In genomic region chr7:139361523-139361922, GRCh38 we compare ENCODE assay signal across 9 cellular contexts. TPM values are rescaled to one million over a fixed set of nuclear protein-coding genes. Genes with fewer than 3 reads are reported as not detected.
A peak's percentile ranks its signal among the peaks of the same experiment; 100 is the strongest.
DNase-seq lines count a peak whose midpoint lies in the region; ATAC-seq and TF ChIP-seq lines count a peak whose summit lies in the region.
"Had no signal": no experiment of that assay in that cellular context is flagged by ENCODE, and none has a peak within 500 bp of the region (broad histone marks: within the 10 kb centered on the region; RNA-seq: fewer than 3 reads in every experiment).

No MANE protein-coding gene starts in this region.

- TF ChIP-seq POLR2A in suprapubic skin (IDR thresholded peaks at IDR 0.05) = no peak

- H3K27me3 Mint-ChIP-seq in activated CD8-positive, alpha-beta memory T cell treated with anti-CD3 and anti-CD28 coated beads, Interleukin-2, amount 10 ng/mL, durations not matched to agents 7 days and 5 days = no peaks in the 10 kb centered on the region
- H3K27me3 Mint-ChIP-seq in activated T-helper 17 cell treated with anti-CD3 and anti-CD28 coated beads, Interleukin-2, amount 50 U/mL, for 72 hours = no peaks in the 10 kb centered on the region

- TF ChIP-seq CTCF in suprapubic skin (IDR thresholded peaks at IDR 0.05) = no peak

- no peak for ATAC-seq in activated CD8-positive, alpha-beta memory T cell treated with anti-CD3 and anti-CD28 coated beads, Interleukin-2, amount 10 ng/mL, durations not matched to agents 7 days and 5 days
- no peak for ATAC-seq in activated T-helper 17 cell treated with anti-CD3 and anti-CD28 coated beads, Interleukin-2, amount 50 U/mL, for 72 hours (replicated peaks)
- ATAC-seq in GM18873 (IDR thresholded peaks at IDR 0.05; ENCODE audit: low FRiP score, unreplicated experiment) = no peak

- H3K27ac ChIP-seq in suprapubic skin = peak overlapping the region; percentile 99

- TF ChIP-seq EP300 in suprapubic skin (IDR thresholded peaks at IDR 0.05) = no peak

- CTCF ChIA-PET in activated CD8-positive, alpha-beta memory T cell treated with anti-CD3 and anti-CD28 coated beads, Interleukin-2, amount 10 ng/mL, durations not matched to agents 7 days and 5 days (lab: Charles Lee) = interaction anchor here (1.0 kb wide), 1 partner anchor 12 kb away, joined by 3 read pairs; no protein-coding TSS in a partner anchor

- peaks cover 28% of the 10 kb centered on the region for H3K36me3 Mint-ChIP-seq in activated CD8-positive, alpha-beta memory T cell treated with anti-CD3 and anti-CD28 coated beads, Interleukin-2, amount 10 ng/mL, durations not matched to agents 7 days and 5 days
- H3K36me3 Mint-ChIP-seq in activated T-helper 17 cell treated with anti-CD3 and anti-CD28 coated beads, Interleukin-2, amount 50 U/mL, for 72 hours (ENCODE audit: low read depth) = peaks cover 79% of the 10 kb centered on the region

- H3K4me1 Mint-ChIP-seq in activated CD8-positive, alpha-beta memory T cell treated with anti-CD3 and anti-CD28 coated beads, Interleukin-2, amount 10 ng/mL, durations not matched to agents 7 days and 5 days = peaks cover 53% of the 10 kb centered on the region
- peaks cover 21% of the 10 kb centered on the region for H3K4me1 Mint-ChIP-seq in activated T-helper 17 cell treated with anti-CD3 and anti-CD28 coated beads, Interleukin-2, amount 50 U/mL, for 72 hours

- H3K27ac Mint-ChIP-seq in activated CD8-positive, alpha-beta memory T cell treated with anti-CD3 and anti-CD28 coated beads, Interleukin-2, amount 10 ng/mL, durations not matched to agents 7 days and 5 days = peak overlapping the region; percentile 100
- peak overlapping the region; percentile 100 for H3K27ac Mint-ChIP-seq in activated T-helper 17 cell treated with anti-CD3 and anti-CD28 coated beads, Interleukin-2, amount 50 U/mL, for 72 hours

- peak overlapping the region; percentile 95 for H3K4me3 Mint-ChIP-seq in activated CD8-positive, alpha-beta memory T cell treated with anti-CD3 and anti-CD28 coated beads, Interleukin-2, amount 10 ng/mL, durations not matched to agents 7 days and 5 days
- H3K4me3 Mint-ChIP-seq in activated T-helper 17 cell treated with anti-CD3 and anti-CD28 coated beads, Interleukin-2, amount 50 U/mL, for 72 hours = peak overlapping the region; percentile 99

- H3K4me3 ChIP-seq in iPS-18c (ENCODE audit: insufficient read depth, low read depth, low read length) (peak overlapping the region; percentile 83), suprapubic skin (peak overlapping the region; percentile 81)

- 8% methylated on average over 3 of the region's 3 CpGs for WGBS in suprapubic skin

- H3K36me3 ChIP-seq in suprapubic skin = peaks cover 11% of the 10 kb centered on the region

- no peaks in the 10 kb centered on the region for H3K9me3 ChIP-seq in iPS-18c (ENCODE audit: control insufficient read depth, insufficient read depth, low read length)
- H3K9me3 ChIP-seq in suprapubic skin = no peaks in the 10 kb centered on the region

- no peaks in the 10 kb centered on the region for H3K9me3 Mint-ChIP-seq in activated CD8-positive, alpha-beta memory T cell treated with anti-CD3 and anti-CD28 coated beads, Interleukin-2, amount 10 ng/mL, durations not matched to agents 7 days and 5 days (ENCODE audit: low read depth)
- no peaks in the 10 kb centered on the region for H3K9me3 Mint-ChIP-seq in activated T-helper 17 cell treated with anti-CD3 and anti-CD28 coated beads, Interleukin-2, amount 50 U/mL, for 72 hours

- no peak for DNase-seq in activated CD8-positive, alpha-beta memory T cell treated with anti-CD3 and anti-CD28 coated beads, Interleukin-2, amount 10 ng/mL, durations not matched to agents 7 days and 5 days
- no peak for DNase-seq in activated CD8-positive, alpha-beta memory T cell treated with anti-CD3 and anti-CD28 coated beads, Interleukin-2, amount 50 U/mL, for 48 hours
- DNase-seq in suprapubic skin (ENCODE audit: low spot score in 2 of 2) (no peak), NOMO-1 treated with dmso at 0.1 percent for 144 hours (lab: John Stamatoyannopoulos, UW; ENCODE audit: unreplicated experiment) (no peak)
- DNase-seq in stimulated activated CD4-positive, alpha-beta T cell treated with anti-CD3 and anti-CD28 coated beads, Interleukin-4, amount 100 ng/mL, for 24 hours = no peak
- DNase-seq: SHP77 had no signal

- peaks cover 41% of the 10 kb centered on the region for H3K4me1 ChIP-seq in suprapubic skin

- no peaks in the 10 kb centered on the region for H3K27me3 ChIP-seq in suprapubic skin

RNA-seq across cellular contexts. Expression of gene LUC7L2, which starts 1.8 kb away (rescaled TPM):
- total RNA-seq in activated CD8-positive, alpha-beta memory T cell treated with anti-CD3 and anti-CD28 coated beads, Interleukin-2, amount 10 ng/mL, durations not matched to agents 7 days and 5 days = 100 to 1,000 TPM; 137 to 152 TPM
- total RNA-seq in activated T-helper 17 cell treated with anti-CD3 and anti-CD28 coated beads, Interleukin-2, amount 50 U/mL, for 72 hours = 100 to 1,000 TPM; 115 to 130 TPM
- total RNA-seq in suprapubic skin = 100 to 1,000 TPM in 1 of 4 donors, 10 to 100 TPM in 3; 39.7 to 115 (median 51.5) TPM

RNA-seq across cellular contexts. Expression of gene FMC1, which starts 20.4 kb away (rescaled TPM):
- total RNA-seq in activated CD8-positive, alpha-beta memory T cell treated with anti-CD3 and anti-CD28 coated beads, Interleukin-2, amount 10 ng/mL, durations not matched to agents 7 days and 5 days = 1 to 10 TPM; 6.6 to 7.7 TPM
- total RNA-seq in activated T-helper 17 cell treated with anti-CD3 and anti-CD28 coated beads, Interleukin-2, amount 50 U/mL, for 72 hours = 1 to 10 TPM; 3.0 to 6.7 TPM
- total RNA-seq in suprapubic skin = 10 to 100 TPM in 1 of 4 donors, 1 to 10 TPM in 3; 5.2 to 11.8 (median 7.8) TPM
